8 cellular contexts compared by ENCODE assay signal in genomic region chr1:89525169-89525855, GRCh38. TPM values are rescaled to one million over a fixed set of nuclear protein-coding genes. Genes with fewer than 3 reads are reported as not detected.
DNase-seq lines count a peak whose midpoint lies in the region; ATAC-seq, FAIRE-seq and TF ChIP-seq lines count a peak whose summit lies in the region.

No MANE protein-coding gene starts in this region.

- H3K27ac Mint-ChIP-seq in CD8-positive, alpha-beta memory T cell, result peak overlapping the region in 7 of 8 donors; percentile 91 to 98 (median 93)
- peak overlapping the region; percentile 87 to 98 (median 91) for H3K27ac Mint-ChIP-seq in IgD-negative memory B cell

- peak overlapping the region in 1 of 7 donors; percentile 93 for H3K4me3 Mint-ChIP-seq in CD8-positive, alpha-beta memory T cell
- peak overlapping the region in 3 of 4 donors; percentile 88 to 96 (median 94) for H3K4me3 Mint-ChIP-seq in IgD-negative memory B cell

- TF ChIP-seq CTCF in GM20000 (IDR thresholded peaks at IDR 0.05; ENCODE audit: extremely low read depth, missing control alignments) (no peak), GM12878 (IDR thresholded peaks at IDR 0.05 in 2 of 3, conservative IDR thresholded peaks at IDR 0.05 in 1 of 3; ENCODE audit: control insufficient read depth in 2 of 3, extremely low read depth in 1 of 3, insufficient read depth in 1 of 3, low read depth in 3 of 3, low read length in 3 of 3) (peak in 2 of 3 experiments; percentile 1 to 10; a peak in 1 of 6 replicates)

- H3K4me3 ChIP-seq in CD8-positive, alpha-beta memory T cell (ENCODE audit: low read length), result peak overlapping the region; percentile 94
- H3K4me3 ChIP-seq in SK-N-MC, result peak overlapping the region; percentile 92
- peak overlapping the region; percentile 66 for H3K4me3 ChIP-seq in GM12878
- H3K4me3 ChIP-seq in iPS-20b (ENCODE audit: low read length), result peak overlapping the region; percentile 92
- peak overlapping the region; percentile 100 for H3K4me3 ChIP-seq in skeletal muscle satellite cell (ENCODE audit: low read length)

- H3K79me2 ChIP-seq in GM12878 (ENCODE audit: control insufficient read depth, insufficient read depth, low read length), result peaks cover 30% of the 10 kb centered on the region

- no peak; the same call in 1 of the 2 replicates for TF ChIP-seq POLR2A in GM12878 (IDR thresholded peaks at IDR 0.05; ENCODE audit: low read depth, low read length)

- H3K9me3 ChIP-seq in CD8-positive, alpha-beta memory T cell (ENCODE audit: low read length), result no peaks in the 10 kb centered on the region
- H3K9me3 ChIP-seq in SK-N-MC (ENCODE audit: low read depth, low read length) (no peaks in the 10 kb centered on the region), GM12878 (replicated peaks; ENCODE audit: control insufficient read depth, insufficient read depth, low read length) (no peaks in the 10 kb centered on the region; the same call in 2 of the 3 replicates), iPS-20b (ENCODE audit: insufficient read depth, low read depth, low read length) (no peaks in the 10 kb centered on the region), skeletal muscle satellite cell (replicated peaks; ENCODE audit: low read length) (no peaks in the 10 kb centered on the region)

- no peaks in the 10 kb centered on the region for H4K20me1 ChIP-seq in GM12878 (ENCODE audit: control insufficient read depth, insufficient read depth)

- no peaks in the 10 kb centered on the region for H3K27me3 Mint-ChIP-seq in CD8-positive, alpha-beta memory T cell
- no peaks in the 10 kb centered on the region for H3K27me3 Mint-ChIP-seq in IgD-negative memory B cell

- intact Hi-C loops in GM12878 (cut with micrococcal nuclease; ENCODE audit: unreplicated experiment), result loop anchor here (2.0 kb wide), 1 partner anchor 73 kb away; no protein-coding TSS in a partner anchor

- in situ Hi-C loops in GM12878 (cut with MboI), result no loop called here

- 4% methylated on average over 30 of the region's 35 CpGs for WGBS in GM12878 (ENCODE audit: insufficient coverage, insufficient replicate concordance, low lambda C conversion rate, missing lambda C conversion rate)

- peak overlapping the region; percentile 65 for H3K9ac ChIP-seq in SK-N-MC (ENCODE audit: insufficient read length)
- H3K9ac ChIP-seq in GM12878 (ENCODE audit: control insufficient read depth, insufficient read depth, low read length), result peak overlapping the region; percentile 74
- H3K9ac ChIP-seq in iPS-20b (ENCODE audit: low read depth, low read length), result peak overlapping the region; percentile 95
- H3K9ac ChIP-seq in skeletal muscle satellite cell (ENCODE audit: low read depth, low read length), result peak overlapping the region; percentile 87

- CTCF ChIA-PET in CD8-positive, alpha-beta memory T cell (lab: Charles Lee), result no interaction called here
- CTCF ChIA-PET in GM12878 (lab: Yijun Ruan, JAX), result interaction anchor here (1.2 to 1.5 kb wide), 2 partner anchors 17 to 238 kb away, joined by 3 to 4 read pairs; no protein-coding TSS in a partner anchor

- POLR2A ChIA-PET in CD8-positive, alpha-beta memory T cell (lab: Charles Lee), result interaction anchor here (0.7 to 2.1 kb wide), 3 partner anchors 12 to 102 kb away, joined by 3 to 9 read pairs (median 3); no protein-coding TSS in a partner anchor
- POLR2A ChIA-PET in GM12878 (lab: Charles Lee), result interaction anchor here (0.6 to 1.0 kb wide), 3 partner anchors 48 to 237 kb away, joined by 3 to 5 read pairs (median 3); no protein-coding TSS in a partner anchor

- no peaks in the 10 kb centered on the region for H3K9me3 Mint-ChIP-seq in CD8-positive, alpha-beta memory T cell
- H3K9me3 Mint-ChIP-seq in IgD-negative memory B cell, result peaks cover 0 to 2% (median 0%) of the 10 kb centered on the region in 3 donors

- H3K36me3 ChIP-seq in CD8-positive, alpha-beta memory T cell (ENCODE audit: insufficient read depth, low read length), result no peaks in the 10 kb centered on the region
- no peaks in the 10 kb centered on the region for H3K36me3 ChIP-seq in SK-N-MC (ENCODE audit: insufficient read depth, low read length)
- no peaks in the 10 kb centered on the region for H3K36me3 ChIP-seq in GM12878 (ENCODE audit: control insufficient read depth in 2 of 2, insufficient read depth in 2 of 2, low read length in 1 of 2)
- peaks cover 4% of the 10 kb centered on the region; the same call in 1 of the 2 replicates for H3K36me3 ChIP-seq in iPS-20b (ENCODE audit: insufficient read depth, low read depth, low read length)
- H3K36me3 ChIP-seq in skeletal muscle satellite cell (ENCODE audit: insufficient read depth, low read length), result no peaks in the 10 kb centered on the region

- RAD21 ChIA-PET in GM12878 (lab: Charles Lee; ENCODE audit: unreplicated experiment), result interaction anchor here (1.4 to 1.9 kb wide), 4 partner anchors 21 to 238 kb away, joined by 3 to 6 read pairs (median 5); no protein-coding TSS in a partner anchor

- peak overlapping the region; percentile 90 for H3K27ac ChIP-seq in CD8-positive, alpha-beta memory T cell (ENCODE audit: low read depth, low read length)
- H3K27ac ChIP-seq in SK-N-MC, result no peak overlapping the region
- H3K27ac ChIP-seq in GM12878 (ENCODE audit: control insufficient read depth, insufficient read depth), result peak overlapping the region; percentile 85
- peak overlapping the region; percentile 18 for H3K27ac ChIP-seq in iPS-20b (ENCODE audit: low read length)

- H3K4me2 ChIP-seq in GM12878 (ENCODE audit: control insufficient read depth, insufficient read depth) (peak overlapping the region; percentile 96), skeletal muscle satellite cell (ENCODE audit: low read length) (peak overlapping the region; percentile 100)

- peak overlapping the region; percentile 92 for H2AFZ ChIP-seq in GM12878 (ENCODE audit: control insufficient read depth, low read depth, low read length)

- SMC1A ChIA-PET in GM12878 (lab: Charles Lee; ENCODE audit: uncharacterized antibody, unreplicated experiment), result interaction anchor here (1.0 to 2.2 kb wide), 5 partner anchors 24 to 238 kb away, joined by 3 to 8 read pairs (median 3); no protein-coding TSS in a partner anchor

- peaks cover 38% of the 10 kb centered on the region for H3K4me1 ChIP-seq in CD8-positive, alpha-beta memory T cell (ENCODE audit: insufficient read depth, low read length)
- H3K4me1 ChIP-seq in GM12878 (ENCODE audit: control insufficient read depth, insufficient read depth, low read length) (peaks cover 12% of the 10 kb centered on the region; the same call in 1 of the 2 replicates), iPS-20b (ENCODE audit: insufficient read depth, low read length) (peaks cover 29% of the 10 kb centered on the region; the same call in 1 of the 2 replicates), skeletal muscle satellite cell (ENCODE audit: control insufficient read depth, insufficient read depth, low read length) (peaks cover 7% of the 10 kb centered on the region)

- peak; percentile 14 to 53 (median 33) for DNase-seq in CD8-positive, alpha-beta memory T cell
- DNase-seq in GM20000 (ENCODE audit: low spot score) (peak; percentile 67), SK-N-MC (ENCODE audit: low read depth, low spot score) (no peak), GM12878 (ENCODE audit: low read depth, low spot score) (peak; percentile 35), foreskin melanocyte (no peak)

- no peak for TF ChIP-seq EP300 in GM12878 (IDR thresholded peaks at IDR 0.05; ENCODE audit: borderline replicate concordance in 1 of 2, control insufficient read depth in 1 of 2, low read depth in 2 of 2, low read length in 2 of 2)

- ATAC-seq in GM12878, result peak; percentile 35

- H3K4me1 Mint-ChIP-seq in CD8-positive, alpha-beta memory T cell, result peaks cover 13 to 16% (median 13%) of the 10 kb centered on the region in 3 donors
- H3K4me1 Mint-ChIP-seq in IgD-negative memory B cell, result peaks cover 9 to 18% (median 17%) of the 10 kb centered on the region in 3 donors

- peaks cover 0 to 14% (median 0%) of the 10 kb centered on the region in 3 donors for H3K36me3 Mint-ChIP-seq in CD8-positive, alpha-beta memory T cell
- no peaks in the 10 kb centered on the region for H3K36me3 Mint-ChIP-seq in IgD-negative memory B cell

- TF ChIP-seq RAD21 in GM12878 (IDR thresholded peaks at IDR 0.05; ENCODE audit: insufficient read depth, low read depth, low read length), result no peak

- no peaks in the 10 kb centered on the region for H3K27me3 ChIP-seq in CD8-positive, alpha-beta memory T cell (ENCODE audit: insufficient read depth, low read length, poor library complexity, severe bottlenecking)
- no peaks in the 10 kb centered on the region for H3K27me3 ChIP-seq in GM12878 (replicated peaks in 1 of 2; ENCODE audit: control insufficient read depth in 2 of 2, insufficient read depth in 2 of 2, low read length in 1 of 2)
- H3K27me3 ChIP-seq in iPS-20b (ENCODE audit: insufficient read depth, low read length), result no peaks in the 10 kb centered on the region
- H3K27me3 ChIP-seq in skeletal muscle satellite cell (ENCODE audit: control insufficient read depth, insufficient read depth, low read length), result no peaks in the 10 kb centered on the region

- FAIRE-seq in GM12878 (lab: Jason Lieb, UNC), result no peak

- BruUV-seq in GM12878 (replicated peaks; lab: Mats Ljungman, UMichigan), result no TSS peak

TF ChIP-seq in GM12878, 131 proteins besides CTCF, POLR2A, EP300 and RAD21 (continues in another document):
- no peak for TF ChIP-seq ASH2L (IDR thresholded peaks at IDR 0.05; ENCODE audit: borderline replicate concordance, low read depth)
- peak; percentile 64; the same call in 1 of the 2 replicates for TF ChIP-seq SPI1 (IDR thresholded peaks at IDR 0.05; ENCODE audit: borderline replicate concordance, insufficient read depth, low read depth, low read length)
- no peak for TF ChIP-seq JUNB (IDR thresholded peaks at IDR 0.05)
- peak; percentile 30; the same call in 1 of the 2 replicates for TF ChIP-seq HDGF (IDR thresholded peaks at IDR 0.05)

RNA-seq across cellular contexts. Expression of gene LRRC8B, which starts 0.7 kb away (rescaled TPM):
- total RNA-seq in CD8-positive, alpha-beta memory T cell, result 10 to 100 TPM; 36.9 to 39.5 TPM
- polyA plus RNA-seq in CD8-positive, alpha-beta memory T cell, result 16.3 TPM
- polyA plus RNA-seq in IgD-negative memory B cell (12.6 TPM), GM12878 (2011; rRNA removed) (9.0 and 9.2 TPM in 2 replicates), GM12878 (2014; fragmentation: Illumina TruSeq; extraction: Trizol) (5.4 and 7.7 TPM in 2 replicates), GM12878 (2014; fragmentation: Nextera tagmentation; extraction: Ambion mirVana) (1 to 10 TPM; 1.3 to 1.4 TPM), GM12878 (2014; rRNA removed) (2.7 and 3.4 TPM in 2 replicates), GM12878 (2016; fragmentation: Nextera tagmentation; extraction: Ambion mirVana) (1 to 10 TPM; 6.4 to 7.6 TPM)
- 66.1 and 72.8 TPM in 2 replicates for total RNA-seq in GM12878 (2013; cell fraction: nucleolus; rRNA removed)
- total RNA-seq in GM12878 (2014; rRNA removed) (5.4 and 5.8 TPM in 2 replicates), GM12878 (2014; rRNA removed; fragmentation: Illumina TruSeq; extraction: Trizol) (5.4 and 6.2 TPM in 2 replicates), GM12878 (2021) (7.9 and 8.9 TPM in 2 replicates)
- polyA plus RNA-seq in GM12878 (2011; ENCODE audit: low read depth), result 1.5 TPM
- polyA plus RNA-seq in GM12878 (2011; cell fraction: cytosol; rRNA removed), result 8.0 and 11.0 TPM in 2 replicates
- 8.9 and 9.8 TPM in 2 replicates for polyA plus RNA-seq in GM12878 (2011; cell fraction: nucleus; rRNA removed)
- 1.6 and 1.8 TPM in 2 replicates for polyA plus RNA-seq in GM12878 (2012)
- 22.8 and 23.3 TPM in 2 replicates for polyA minus RNA-seq in GM12878 (2011; rRNA and poly(A)+ RNA removed)
- 6.0 and 7.7 TPM in 2 replicates for polyA minus RNA-seq in GM12878 (2011; cell fraction: cytosol; rRNA and poly(A)+ RNA removed)
- 12.0 and 19.4 TPM in 2 replicates for polyA minus RNA-seq in GM12878 (2011; cell fraction: nucleus; rRNA and poly(A)+ RNA removed)
- total RNA-seq in skeletal muscle satellite cell (2012; rRNA removed), result 5.6 and 7.0 TPM in 2 replicates

Comparison
In these comparisons a context has a peak if more than half of its experiments do, and no peak if none do; other contexts are left out.
1. DNase-seq: peak in CD8-positive, alpha-beta memory T cell (5 of 5), GM20000 (single experiment) and GM12878 (single experiment); none in SK-N-MC (single experiment) and foreskin melanocyte (single experiment).
2. Peak in every context shown above with its lines, with median percentiles within 50 percentile points of each other: H3K4me3 ChIP-seq and H3K9ac ChIP-seq.